In the genomic region with DNA sequence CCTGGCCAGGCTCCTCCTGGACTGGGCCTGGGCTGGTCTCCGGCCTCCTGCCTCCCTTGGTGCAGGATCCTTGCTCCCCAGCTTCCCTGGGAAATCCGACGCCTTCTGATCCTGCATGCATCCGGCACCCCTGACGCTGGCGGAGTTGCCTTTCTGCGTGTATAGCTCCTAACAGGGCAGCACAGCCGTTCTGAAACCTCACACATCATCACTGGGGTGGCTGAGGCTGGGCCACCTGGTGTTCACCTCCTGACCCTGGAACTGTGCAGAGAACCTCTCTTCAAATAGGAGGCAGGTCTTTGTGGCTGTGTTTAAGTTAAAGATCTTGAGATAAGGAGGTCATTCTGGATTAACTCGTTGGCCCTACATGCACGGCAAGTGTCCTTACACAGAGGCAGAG, we compare ENCODE assay signal across 8 cellular contexts.
A peak's percentile ranks its signal among the peaks of the same experiment; 100 is the strongest.
DNase-seq lines count a peak whose midpoint lies in the region; ATAC-seq and TF ChIP-seq lines count a peak whose summit lies in the region.
"Not testable (repeated sequence)": the region's sequence is repeated elsewhere in the genome, so short reads cannot be mapped to it uniquely, and the experiment has no call there.

No MANE protein-coding gene starts in this region.

- H3K9me2 ChIP-seq in OCI-LY7 (ENCODE audit: insufficient read depth, low read length): not testable (repeated sequence)

- not testable (repeated sequence) for DNase-seq in OCI-LY7 (ENCODE audit: low spot score)
- peak; percentile 51 for DNase-seq in spleen

- H3K36me3 ChIP-seq in OCI-LY7 (ENCODE audit: insufficient read depth, low read length); spleen: not testable (repeated sequence)

- ATAC-seq in GM18498 (IDR thresholded peaks at IDR 0.05; ENCODE audit: unreplicated experiment) (peak; percentile 61), GM18909 (IDR thresholded peaks at IDR 0.05; ENCODE audit: poor library complexity, unreplicated experiment) (peak; percentile 69), GM21367 (IDR thresholded peaks at IDR 0.05; ENCODE audit: unreplicated experiment) (peak; percentile 53), HG02588 (IDR thresholded peaks at IDR 0.05; ENCODE audit: unreplicated experiment) (peak; percentile 55), HG03025 (IDR thresholded peaks at IDR 0.05; ENCODE audit: low FRiP score, unreplicated experiment) (peak; percentile 51), HG03432 (IDR thresholded peaks at IDR 0.05; ENCODE audit: unreplicated experiment) (peak; percentile 62)

- peak overlapping the region; percentile 30; the same call in 1 of the 2 replicates for H3K4me2 ChIP-seq in OCI-LY7 (ENCODE audit: low read length)

- not testable (repeated sequence) for H4K20me1 ChIP-seq in OCI-LY7 (ENCODE audit: insufficient read depth, low read length)

- not testable (repeated sequence) for H3K27ac ChIP-seq in OCI-LY7 (ENCODE audit: low read depth, low read length, poor library complexity, severe bottlenecking); spleen

- H2AFZ ChIP-seq in OCI-LY7 (ENCODE audit: low read length): not testable (repeated sequence)

- H3K4me1 ChIP-seq in OCI-LY7 (ENCODE audit: insufficient read depth, low read length, poor library complexity, severe bottlenecking): peaks cover 13% of the 10 kb centered on the region
- H3K4me1 ChIP-seq in spleen: not testable (repeated sequence)

- intact Hi-C loops in OCI-LY7 (cut with micrococcal nuclease; ENCODE audit: unreplicated experiment); spleen (cut with DNase I; ENCODE audit: low total_unique reads): not testable (repeated sequence)

- CTCF ChIA-PET in OCI-LY7 (lab: Charles Lee; ENCODE audit: unreplicated experiment): not testable (repeated sequence)

- not testable (repeated sequence) for TF ChIP-seq CTCF in OCI-LY7 (conservative IDR thresholded peaks at IDR 0.05; ENCODE audit: low read length); spleen (IDR thresholded peaks at IDR 0.05 in 8 of 11, conservative IDR thresholded peaks at IDR 0.05 in 3 of 11)

- H3K27me3 ChIP-seq in spleen (replicated peaks in 1 of 7): not testable (repeated sequence)

- TF ChIP-seq POLR2A in spleen (IDR thresholded peaks at IDR 0.05): not testable (repeated sequence)

- H3K79me2 ChIP-seq in OCI-LY7 (ENCODE audit: insufficient read depth, low read depth, low read length): not testable (repeated sequence)

- POLR2A ChIA-PET in OCI-LY7 (lab: Charles Lee): not testable (repeated sequence)

- BruUV-seq in OCI-LY7 (replicated peaks; lab: Mats Ljungman, UMichigan): not testable (repeated sequence)

- not testable (repeated sequence) for H3K4me3 ChIP-seq in OCI-LY7 (ENCODE audit: low read depth, low read length, poor library complexity, severe bottlenecking); spleen

- WGBS in spleen, 5 donors: 62 to 88% (median 73%) methylated on average over 5 to 9 of the region's 10 CpGs

- H3K9me3 ChIP-seq in OCI-LY7 (ENCODE audit: low read length); spleen: not testable (repeated sequence)
